In genomic region chr5:145852990-145853389, GRCh38 we compare ENCODE assay signal across 25 cellular contexts. TPM values are rescaled to one million over a fixed set of nuclear protein-coding genes. Genes with fewer than 3 reads are reported as not detected.
A peak's percentile ranks its signal among the peaks of the same experiment; 100 is the strongest.
DNase-seq lines count a peak whose midpoint lies in the region; ATAC-seq, FAIRE-seq and TF ChIP-seq lines count a peak whose summit lies in the region.
"Had no signal": no experiment of that assay in that cellular context is flagged by ENCODE, and none has a peak within 500 bp of the region (broad histone marks: within the 10 kb centered on the region; RNA-seq: fewer than 3 reads in every experiment).

No MANE protein-coding gene starts in this region.

- H3K27ac ChIP-seq in K562 (ENCODE audit: extremely low read depth, low read depth, low read length) = peak overlapping the region; percentile 93; the same call in 2 of the 3 replicates
- H3K27ac ChIP-seq in hepatocyte = peak overlapping the region; percentile 81
- no peak overlapping the region for H3K27ac ChIP-seq in trophoblast cell (ENCODE audit: low read depth, low read length)

- no peak overlapping the region for H3K23ac ChIP-seq in trophoblast cell (ENCODE audit: low read length)

- H3K9me2 ChIP-seq in hepatocyte (replicated peaks; ENCODE audit: insufficient read depth) = no peaks in the 10 kb centered on the region

- CTCF ChIA-PET in K562 (lab: Yijun Ruan, JAX; ENCODE audit: low intra/inter-chr PET ratio) = no interaction called here

- no peak overlapping the region for H3K4ac ChIP-seq in trophoblast cell (ENCODE audit: low read depth, low read length)

- no peaks in the 10 kb centered on the region for H3K79me2 ChIP-seq in K562 (ENCODE audit: control insufficient read depth, insufficient read depth, low read length)
- no peaks in the 10 kb centered on the region for H3K79me2 ChIP-seq in hepatocyte
- no peaks in the 10 kb centered on the region for H3K79me2 ChIP-seq in trophoblast cell (ENCODE audit: control insufficient read depth, insufficient read depth, low read length, poor library complexity)

- in situ Hi-C loops in K562 (cut with MboI) = no loop called here

- TF ChIP-seq EP300 in K562 (IDR thresholded peaks at IDR 0.05; ENCODE audit: low read length) = no peak

- H3K9ac ChIP-seq in K562 (ENCODE audit: insufficient read depth in 1 of 2, low read depth in 2 of 2, low read length in 2 of 2) = peak overlapping the region in 1 of 2 experiments; percentile 10; a peak in 1 of 4 replicates
- peak overlapping the region; percentile 1 for H3K9ac ChIP-seq in trophoblast cell (ENCODE audit: low read length)

- H3K79me1 ChIP-seq in trophoblast cell (ENCODE audit: low read length) = peaks cover 5% of the 10 kb centered on the region

- no peak for FAIRE-seq in K562 (lab: Jason Lieb, UNC)
- FAIRE-seq: A204.1, GM12878, HepG2 had no signal

- H3K4me3 ChIP-seq in K562 = no peak overlapping the region
- H3K4me3 ChIP-seq in hepatocyte = no peak overlapping the region
- H3K4me3 ChIP-seq in trophoblast cell (ENCODE audit: low read depth, low read length) = no peak overlapping the region
- H3K4me3 ChIP-seq: GM12878, GM23338 had no signal

- POLR2A ChIA-PET in K562 (lab: Yijun Ruan, JAX) = interaction anchor here (0.7 to 3.2 kb wide), 5 partner anchors 8 to 388 kb away, joined by 3 to 19 read pairs (median 4); partner anchors contain the start of gene PRELID2

- no peaks in the 10 kb centered on the region for H3K9me1 ChIP-seq in K562 (ENCODE audit: control insufficient read depth, insufficient read depth, low read length)

- H3K4me1 ChIP-seq in K562 (replicated peaks in 1 of 2; ENCODE audit: control insufficient read depth in 2 of 2, insufficient read depth in 2 of 2, low read length in 2 of 2) (peaks cover 14 to 55% of the 10 kb centered on the region in 2 experiments), hepatocyte (ENCODE audit: insufficient read depth) (peaks cover 28% of the 10 kb centered on the region), trophoblast cell (ENCODE audit: control insufficient read depth in 1 of 2, insufficient read depth in 2 of 2, low read length in 2 of 2) (peaks cover 6 to 14% of the 10 kb centered on the region in 2 experiments)
- H3K4me1 ChIP-seq: BE2C had no signal

- no peak for TF ChIP-seq POLR2A in K562 (conservative IDR thresholded peaks at IDR 0.05)

- H2AFZ ChIP-seq in K562 (ENCODE audit: low read depth, low read length) (peak overlapping the region; percentile 75), hepatocyte (no peak overlapping the region), trophoblast cell (ENCODE audit: insufficient read depth, low read length, poor library complexity) (no peak overlapping the region)
- H2AFZ ChIP-seq: GM23338 had no signal

- no peaks in the 10 kb centered on the region for H3K27me3 ChIP-seq in K562 (ENCODE audit: control insufficient read depth in 2 of 2, insufficient read depth in 2 of 2, low read length in 2 of 2)
- H3K27me3 ChIP-seq in hepatocyte = no peaks in the 10 kb centered on the region
- no peaks in the 10 kb centered on the region for H3K27me3 ChIP-seq in trophoblast cell (ENCODE audit: insufficient read depth, low read length)
- H3K27me3 ChIP-seq: BE2C had no signal

- no peak overlapping the region for H2BK120ac ChIP-seq in trophoblast cell (ENCODE audit: insufficient read depth, low read length, poor library complexity)

- H3K36me3 ChIP-seq in K562 (ENCODE audit: control insufficient read depth, insufficient read depth, low read length) = no peaks in the 10 kb centered on the region
- H3K36me3 ChIP-seq in hepatocyte (replicated peaks; ENCODE audit: insufficient read depth, low read depth) = no peaks in the 10 kb centered on the region
- no peaks in the 10 kb centered on the region for H3K36me3 ChIP-seq in trophoblast cell (ENCODE audit: control insufficient read depth in 1 of 2, insufficient read depth in 2 of 2, low read length in 2 of 2)
- H3K36me3 ChIP-seq: BE2C had no signal

- intact Hi-C loops in K562 (cut with micrococcal nuclease) = no loop called here

- no peak overlapping the region for H4K12ac ChIP-seq in trophoblast cell (ENCODE audit: low read depth, low read length)

- H3K9me3 ChIP-seq in K562 (replicated peaks; ENCODE audit: control insufficient read depth, insufficient read depth, low read depth, low read length) (no peaks in the 10 kb centered on the region), hepatocyte (ENCODE audit: low read depth) (no peaks in the 10 kb centered on the region), trophoblast cell (ENCODE audit: insufficient read depth, low read depth, low read length) (no peaks in the 10 kb centered on the region)
- H3K9me3 ChIP-seq: BE2C had no signal

- H4K91ac ChIP-seq in trophoblast cell (ENCODE audit: low read depth, low read length) = no peak overlapping the region

- H3K18ac ChIP-seq in trophoblast cell (ENCODE audit: low read length) = no peak overlapping the region

- no peak for ATAC-seq in K562
- no peak for ATAC-seq in GM21786 (IDR thresholded peaks at IDR 0.05; ENCODE audit: unreplicated experiment)
- ATAC-seq: GM12878, GM23338, HCT116, HepG2 had no signal

- no peak overlapping the region for H2AK5ac ChIP-seq in trophoblast cell (ENCODE audit: low read length)

- no peak overlapping the region for H2BK5ac ChIP-seq in trophoblast cell (ENCODE audit: low read depth, low read length, poor library complexity)

- no peak overlapping the region for H2BK12ac ChIP-seq in trophoblast cell (ENCODE audit: low read length)

- DNase-seq in NCI-H446 treated with DMSO at 0.1 percent for 48 hours (lab: John Stamatoyannopoulos, UW) (peak; percentile 45), K562 (ENCODE audit: extremely low read depth in 1 of 4, low spot score in 3 of 4) (peak in 1 of 4 experiments; percentile 20), hepatocyte (ENCODE audit: low spot score) (no peak), trophoblast cell (no peak), hippocampal formation (lab: John Stamatoyannopoulos, UW) (no peak)
- no peak for DNase-seq in activated naive CD4-positive, alpha-beta T cell treated with anti-CD3 and anti-CD28 coated beads, Interleukin-2, amount 50 U/mL, for 16 hours
- no peak for DNase-seq in stimulated activated CD4-positive, alpha-beta T cell treated with anti-CD3 and anti-CD28 coated beads, Interleukin-2, amount 100 ng/mL, for 48 hours
- DNase-seq: ACHN; BE2C; C1 segment of cervical spinal cord; CD4-positive, CD25-positive, alpha-beta regulatory T cell; CD8-positive, alpha-beta memory T cell; COR-L47; DMS 273 treated with DMSO at 0.1 percent for 48 hours; DMS53; DND-41; EL; H7 had no signal

- no peaks in the 10 kb centered on the region for H4K20me1 ChIP-seq in K562 (replicated peaks; ENCODE audit: control insufficient read depth, insufficient read depth, low read length)
- no peaks in the 10 kb centered on the region for H4K20me1 ChIP-seq in hepatocyte (ENCODE audit: insufficient read depth, poor library complexity, severe bottlenecking)

- no TSS peak for BruUV-seq in K562 (replicated peaks; lab: Mats Ljungman, UMichigan)

- TF ChIP-seq RAD21 in K562 (CRISPR knock-in tag; conservative IDR thresholded peaks at IDR 0.05 in 1 of 2, IDR thresholded peaks at IDR 0.05 in 1 of 2) = no peak

- no peak overlapping the region for H3K4me2 ChIP-seq in K562 (ENCODE audit: insufficient read depth, low read length)
- H3K4me2 ChIP-seq in hepatocyte = no peak overlapping the region
- no peak overlapping the region for H3K4me2 ChIP-seq in trophoblast cell (ENCODE audit: low read length)
- H3K4me2 ChIP-seq: GM23338 had no signal

- no peak overlapping the region for H3K14ac ChIP-seq in trophoblast cell (ENCODE audit: low read length)

- TF ChIP-seq CTCF in K562 (IDR thresholded peaks at IDR 0.05 in 2 of 3, conservative IDR thresholded peaks at IDR 0.05 in 1 of 3; ENCODE audit: insufficient read depth in 2 of 3, low read depth in 1 of 3, low read length in 3 of 3) (no peak), hepatocyte (IDR thresholded peaks at IDR 0.05; ENCODE audit: poor library complexity) (no peak)

- WGBS in K562 (ENCODE audit: insufficient coverage, low coverage, missing lambda C conversion rate) = 52% methylated on average over 3 of the region's 3 CpGs
- WGBS in hepatocyte (ENCODE audit: low lambda C conversion rate, missing lambda C conversion rate) = 82% methylated on average over 3 of the region's 3 CpGs
- no CpG with 5 or more reads among the region's 3 CpGs for WGBS in trophoblast cell (ENCODE audit: extremely low coverage, insufficient coverage, insufficient read length)

- no peak overlapping the region for H4K8ac ChIP-seq in trophoblast cell (ENCODE audit: low read depth, low read length)

RNA-seq across cellular contexts. Expression of gene PRELID2, which starts 17.8 kb away (rescaled TPM):
- total RNA-seq in K562 (2011; cell fraction: chromatin; rRNA removed; ENCODE audit: low replicate concordance) = 98.0 and 157 TPM in 2 replicates
- 44.4 and 52.9 TPM in 2 replicates for total RNA-seq in K562 (2011; cell fraction: nucleolus; rRNA removed)
- 98.7 and 150 TPM in 2 replicates for total RNA-seq in K562 (2011; cell fraction: nucleoplasm; rRNA removed)
- total RNA-seq in K562 (2014; rRNA removed) (42.7 and 68.2 TPM in 2 replicates), K562 (2014; rRNA removed; fragmentation: Illumina TruSeq; extraction: Trizol) (34.1 and 36.8 TPM in 2 replicates), K562 (2015; rRNA removed; fragmentation: Illumina TruSeq; extraction: Trizol) (27.3 and 30.1 TPM in 2 replicates), K562 (2021) (20.1 and 23.7 TPM in 2 replicates), hepatocyte (24.7 and 34.4 TPM in 2 replicates)
- polyA plus RNA-seq in K562 (2011; rRNA removed) (23.0 and 28.8 TPM in 2 replicates), K562 (2014; fragmentation: Illumina TruSeq; extraction: Trizol) (21.5 and 23.9 TPM in 2 replicates), K562 (2014; fragmentation: Nextera tagmentation; extraction: Ambion mirVana) (1 to 10 TPM; 6.4 to 7.8 TPM), K562 (2014; rRNA removed) (34.7 and 35.0 TPM in 2 replicates), hepatocyte (14.0 and 15.6 TPM in 2 replicates)
- polyA plus RNA-seq in K562 (2011; cell fraction: cytosol; rRNA removed) = 4.8 and 12.2 TPM in 2 replicates
- polyA plus RNA-seq in K562 (2011; cell fraction: nucleus; rRNA removed) = 24.7 and 26.4 TPM in 2 replicates
- 13.1 and 14.4 TPM in 2 replicates for polyA plus RNA-seq in K562 (2012)
- polyA minus RNA-seq in K562 (2011; rRNA and poly(A)+ RNA removed) = 56.7 and 88.0 TPM in 2 replicates
- polyA minus RNA-seq in K562 (2011; cell fraction: cytosol; rRNA and poly(A)+ RNA removed) = 18.0 and 22.5 TPM in 2 replicates
- polyA minus RNA-seq in K562 (2011; cell fraction: nucleus; rRNA and poly(A)+ RNA removed) = 77.7 and 125 TPM in 2 replicates
- 2.7 and 2.9 TPM in 2 replicates for polyA plus RNA-seq in trophoblast cell (2013)

RNA-seq across cellular contexts. Expression of gene GRXCR2, which starts 19.8 kb away (rescaled TPM):
- not detected in 2 replicates for total RNA-seq in K562 (2011; cell fraction: chromatin; rRNA removed; ENCODE audit: low replicate concordance)
- total RNA-seq in K562 (2011; cell fraction: nucleolus; rRNA removed) = not detected in 2 replicates
- total RNA-seq in K562 (2011; cell fraction: nucleoplasm; rRNA removed) = not detected in 2 replicates
- total RNA-seq in K562 (2014; rRNA removed) (not detected in 2 replicates), K562 (2014; rRNA removed; fragmentation: Illumina TruSeq; extraction: Trizol) (not detected in 2 replicates), K562 (2015; rRNA removed; fragmentation: Illumina TruSeq; extraction: Trizol) (not detected in 2 replicates), K562 (2021) (not detected in 2 replicates), hepatocyte (not detected in 2 replicates)
- polyA plus RNA-seq in K562 (2011; rRNA removed) (not detected in 2 replicates), K562 (2014; fragmentation: Illumina TruSeq; extraction: Trizol) (not detected in 2 replicates), K562 (2014; fragmentation: Nextera tagmentation; extraction: Ambion mirVana) (not detected), K562 (2014; rRNA removed) (not detected in 2 replicates), hepatocyte (0.39 TPM in 1 of 2 replicates, not detected in the other)
- not detected in 2 replicates for polyA plus RNA-seq in K562 (2011; cell fraction: cytosol; rRNA removed)
- polyA plus RNA-seq in K562 (2011; cell fraction: nucleus; rRNA removed) = not detected in 2 replicates
- polyA plus RNA-seq in K562 (2012) = not detected in 2 replicates
- not detected in 2 replicates for polyA minus RNA-seq in K562 (2011; rRNA and poly(A)+ RNA removed)
- not detected in 2 replicates for polyA minus RNA-seq in K562 (2011; cell fraction: cytosol; rRNA and poly(A)+ RNA removed)
- not detected in 2 replicates for polyA minus RNA-seq in K562 (2011; cell fraction: nucleus; rRNA and poly(A)+ RNA removed)
- not detected in 2 replicates for polyA plus RNA-seq in trophoblast cell (2013)
- total RNA-seq: CD4-positive, CD25-positive, alpha-beta regulatory T cell; CD8-positive, alpha-beta memory T cell; G401; GM12878; GM23338; H7; HepG2 had no signal
- polyA plus RNA-seq: CD8-positive, alpha-beta memory T cell; GM12878; GM23338; HepG2 had no signal
